13 cellular contexts compared by ENCODE assay signal in genomic region chr9:83266618-83267543, GRCh38.
DNase-seq lines count a peak whose midpoint lies in the region; ATAC-seq and TF ChIP-seq lines count a peak whose summit lies in the region.
"Had no signal": no experiment of that assay in that cellular context is flagged by ENCODE, and none has a peak within 500 bp of the region (broad histone marks: within the 10 kb centered on the region; RNA-seq: fewer than 3 reads in every experiment).

No MANE protein-coding gene starts in this region.

- peaks cover 80% of the 10 kb centered on the region for H3K4me1 ChIP-seq in left ventricle myocardium inferior

- no peaks in the 10 kb centered on the region for H3K9me3 Mint-ChIP-seq in chondrocyte (ENCODE audit: low read depth)
- no peaks in the 10 kb centered on the region for H3K9me3 Mint-ChIP-seq in activated CD8-positive, alpha-beta memory T cell treated with anti-CD3 and anti-CD28 coated beads, Interleukin-2, amount 10 ng/mL, durations not matched to agents 7 days and 5 days (ENCODE audit: low read depth)
- H3K9me3 Mint-ChIP-seq: CD4-positive, alpha-beta T cell had no signal

- H3K4me3 Mint-ChIP-seq in chondrocyte (ENCODE audit: unreplicated experiment), result no peak overlapping the region
- no peak overlapping the region for H3K4me3 Mint-ChIP-seq in activated CD8-positive, alpha-beta memory T cell treated with anti-CD3 and anti-CD28 coated beads, Interleukin-2, amount 10 ng/mL, durations not matched to agents 7 days and 5 days
- H3K4me3 Mint-ChIP-seq: CD4-positive, alpha-beta T cell had no signal

- ATAC-seq in activated CD8-positive, alpha-beta memory T cell treated with anti-CD3 and anti-CD28 coated beads, Interleukin-2, amount 10 ng/mL, durations not matched to agents 7 days and 5 days, result no peak
- no peak for ATAC-seq in GM18907 (IDR thresholded peaks at IDR 0.05; ENCODE audit: unreplicated experiment)

- intact Hi-C loops in left ventricle myocardium inferior (cut with micrococcal nuclease), result no loop called here

- DNase-seq in GM04503 (ENCODE audit: low read depth) (peak; percentile 6), left ventricle myocardium inferior (peak; percentile 56), pulmonary artery endothelial cell (ENCODE audit: low read depth, low spot score) (peak; percentile 30), chondrocyte (ENCODE audit: low spot score) (no peak), KG1 (lab: John Stamatoyannopoulos, UW) (no peak)
- DNase-seq in activated CD8-positive, alpha-beta memory T cell treated with anti-CD3 and anti-CD28 coated beads, Interleukin-2, amount 10 ng/mL, durations not matched to agents 7 days and 5 days, result no peak
- DNase-seq: activated T-cell treated with anti-CD3 and anti-CD28 coated beads, Interleukin-2, amount 50 U/mL, for 1 hour; CD4-positive, alpha-beta T cell; effector CD4-positive, alpha-beta T cell; GOT3; substantia nigra had no signal

- peak overlapping the region; percentile 61 for H3K4me3 ChIP-seq in left ventricle myocardium inferior

- H3K27ac Mint-ChIP-seq in chondrocyte (ENCODE audit: unreplicated experiment), result no peak overlapping the region
- H3K27ac Mint-ChIP-seq in activated CD8-positive, alpha-beta memory T cell treated with anti-CD3 and anti-CD28 coated beads, Interleukin-2, amount 10 ng/mL, durations not matched to agents 7 days and 5 days, result no peak overlapping the region
- H3K27ac Mint-ChIP-seq: CD4-positive, alpha-beta T cell had no signal

- no peaks in the 10 kb centered on the region for H3K27me3 ChIP-seq in left ventricle myocardium inferior (ENCODE audit: low read depth)

- H3K9me3 ChIP-seq in left ventricle myocardium inferior (replicated peaks), result no peaks in the 10 kb centered on the region

- CTCF ChIA-PET in activated CD8-positive, alpha-beta memory T cell treated with anti-CD3 and anti-CD28 coated beads, Interleukin-2, amount 10 ng/mL, durations not matched to agents 7 days and 5 days (lab: Charles Lee), result no interaction called here

- no peaks in the 10 kb centered on the region for H3K36me3 Mint-ChIP-seq in chondrocyte (ENCODE audit: low read depth)
- no peaks in the 10 kb centered on the region for H3K36me3 Mint-ChIP-seq in activated CD8-positive, alpha-beta memory T cell treated with anti-CD3 and anti-CD28 coated beads, Interleukin-2, amount 10 ng/mL, durations not matched to agents 7 days and 5 days

- TF ChIP-seq CTCF in VCaP (conservative IDR thresholded peaks at IDR 0.05), result no peak
- no peak for TF ChIP-seq CTCF in left ventricle myocardium inferior (IDR thresholded peaks at IDR 0.05; ENCODE audit: borderline replicate concordance)
- no peak for TF ChIP-seq CTCF in chondrocyte (IDR thresholded peaks at IDR 0.05)

- H3K27me3 Mint-ChIP-seq in chondrocyte (ENCODE audit: low read depth), result no peaks in the 10 kb centered on the region
- no peaks in the 10 kb centered on the region for H3K27me3 Mint-ChIP-seq in activated CD8-positive, alpha-beta memory T cell treated with anti-CD3 and anti-CD28 coated beads, Interleukin-2, amount 10 ng/mL, durations not matched to agents 7 days and 5 days
- H3K27me3 Mint-ChIP-seq: CD4-positive, alpha-beta T cell had no signal

- H3K36me3 ChIP-seq in left ventricle myocardium inferior, result no peaks in the 10 kb centered on the region

- peaks cover 10% of the 10 kb centered on the region for H3K4me1 Mint-ChIP-seq in chondrocyte (ENCODE audit: low read depth)
- H3K4me1 Mint-ChIP-seq in activated CD8-positive, alpha-beta memory T cell treated with anti-CD3 and anti-CD28 coated beads, Interleukin-2, amount 10 ng/mL, durations not matched to agents 7 days and 5 days, result no peaks in the 10 kb centered on the region

- peak overlapping the region; percentile 36 for H3K27ac ChIP-seq in VCaP
- H3K27ac ChIP-seq in left ventricle myocardium inferior (replicated peaks), result peak overlapping the region; percentile 89

Comparison
In these comparisons a context has a peak if more than half of its experiments do, and no peak if none do; other contexts are left out.
1. DNase-seq: peak in GM04503 (single experiment), left ventricle myocardium inferior (single experiment) and pulmonary artery endothelial cell (single experiment); none in chondrocyte (single experiment), activated CD8-positive, alpha-beta memory T cell treated with anti-CD3 and anti-CD28 coated beads, Interleukin-2, amount 10 ng/mL, durations not matched to agents 7 days and 5 days (single experiment) and KG1 (single experiment).